20 cellular contexts compared by ENCODE assay signal in the genomic region with DNA sequence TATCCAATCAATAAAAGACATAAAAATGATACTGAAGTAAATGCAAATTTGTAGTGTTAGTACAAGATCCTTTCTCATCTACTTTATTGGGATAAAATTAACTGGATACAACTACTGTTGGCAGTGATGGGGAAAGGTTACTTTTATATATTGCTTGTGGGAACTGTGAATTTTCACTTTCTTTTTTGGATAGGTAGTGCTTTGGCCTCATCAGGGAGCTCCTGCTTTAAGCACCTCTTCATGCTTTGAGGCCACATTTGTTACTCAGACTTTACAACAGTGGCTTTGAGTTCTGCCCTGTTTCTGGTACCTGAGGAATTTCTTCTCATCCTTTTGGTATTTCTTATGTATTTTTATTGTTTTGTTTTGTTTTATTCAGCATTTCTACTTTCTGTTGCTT.
"Had no signal": no experiment of that assay in that cellular context is flagged by ENCODE, and none has a peak within 500 bp of the region (broad histone marks: within the 10 kb centered on the region; RNA-seq: fewer than 3 reads in every experiment).

No MANE protein-coding gene starts in this region.

- H3K9me3 ChIP-seq: body of pancreas, gastrocnemius medialis, heart right ventricle, prostate gland, sigmoid colon, transverse colon had no signal

- H3K27ac ChIP-seq: body of pancreas, gastrocnemius medialis, heart right ventricle, prostate gland, sigmoid colon, transverse colon had no signal

- DNase-seq: activated naive CD4-positive, alpha-beta T cell treated with anti-CD3 and anti-CD28 coated beads, Interleukin-2, amount 50 U/mL, for 16 hours; activated T-cell treated with anti-CD3 and anti-CD28 coated beads for 4 hours; body of pancreas; central memory CD4-positive, alpha-beta T cell; cortex of kidney; effector CD8-positive, alpha-beta T cell; gastrocnemius medialis; heart right ventricle; kidney; left ventricle myocardium superior; mesendoderm; occipital lobe; sigmoid colon; stimulated activated naive CD4-positive, alpha-beta T cell; substantia nigra; transverse colon had no signal

- ATAC-seq: activated T-helper 17 cell treated with anti-CD3 and anti-CD28 coated beads, Interleukin-2, amount 50 U/mL, for 72 hours; body of pancreas; gastrocnemius medialis; heart right ventricle; left ventricle myocardium superior had no signal

- H3K4me1 ChIP-seq: body of pancreas, gastrocnemius medialis, heart right ventricle, prostate gland, sigmoid colon, transverse colon had no signal

- H3K4me3 ChIP-seq: body of pancreas, gastrocnemius medialis, heart right ventricle, prostate gland, sigmoid colon, transverse colon had no signal

- H3K36me3 ChIP-seq: gastrocnemius medialis, prostate gland, sigmoid colon, transverse colon had no signal

- H3K4me1 Mint-ChIP-seq: activated T-helper 17 cell treated with anti-CD3 and anti-CD28 coated beads, Interleukin-2, amount 50 U/mL, for 72 hours; nephron had no signal

- H3K27me3 Mint-ChIP-seq: activated T-helper 17 cell treated with anti-CD3 and anti-CD28 coated beads, Interleukin-2, amount 50 U/mL, for 72 hours had no signal

- H3K4me3 Mint-ChIP-seq: activated T-helper 17 cell treated with anti-CD3 and anti-CD28 coated beads, Interleukin-2, amount 50 U/mL, for 72 hours; nephron; T-helper 1 cell treated with Interleukin-12 subunit alpha and Interleukin-12 subunit beta and Interleukin-4 antibody, amounts not matched to agents 30 μg/mL and 1 μg/mL, for 36 hours had no signal

- H3K27me3 ChIP-seq: body of pancreas, gastrocnemius medialis, heart right ventricle, sigmoid colon, transverse colon had no signal

- H3K27ac Mint-ChIP-seq: activated T-helper 17 cell treated with anti-CD3 and anti-CD28 coated beads, Interleukin-2, amount 50 U/mL, for 72 hours; nephron; T-helper 1 cell treated with Interleukin-12 subunit alpha and Interleukin-12 subunit beta and Interleukin-4 antibody, amounts not matched to agents 30 μg/mL and 1 μg/mL, for 36 hours had no signal

- H3K9me3 Mint-ChIP-seq: activated T-helper 17 cell treated with anti-CD3 and anti-CD28 coated beads, Interleukin-2, amount 50 U/mL, for 72 hours; T-helper 1 cell treated with Interleukin-12 subunit alpha and Interleukin-12 subunit beta and Interleukin-4 antibody, amounts not matched to agents 30 μg/mL and 1 μg/mL, for 36 hours had no signal
